8 cellular contexts compared by ENCODE assay signal in genomic region chr17:80219777-80220708, GRCh38. TPM values are rescaled to one million over a fixed set of nuclear protein-coding genes. Genes with fewer than 3 reads are reported as not detected.
DNase-seq lines count a peak whose midpoint lies in the region; ATAC-seq, FAIRE-seq and TF ChIP-seq lines count a peak whose summit lies in the region.

SGSH (minus strand) TSS chr17:80220333; CDS start chr17:80220313, 20 bp downstream.
SLC26A11 (plus strand) TSS chr17:80220427; CDS start chr17:80221561, 1,134 bp downstream.

- H3K4me3 ChIP-seq in liver (ENCODE audit: low read depth in 1 of 3, low read length in 3 of 3): peak within 1 kb of the TSS; percentile 71 to 93 (median 80)

- TF ChIP-seq POLR2A in H54 (IDR thresholded peaks at IDR 0.05; ENCODE audit: low read depth, low read length): peak; percentile 59

- H3K36me3 ChIP-seq in liver (ENCODE audit: control insufficient read depth in 4 of 4, insufficient read depth in 3 of 4, low read depth in 1 of 4, low read length in 3 of 4): peaks cover 0 to 8% (median 2%) of the 10 kb centered on the region in 4 donors

- no peak for ATAC-seq in HG02610 (IDR thresholded peaks at IDR 0.05; ENCODE audit: unreplicated experiment)

- FAIRE-seq in H54 (lab: Jason Lieb, UNC): no peak

- TF ChIP-seq CTCF in liver (IDR thresholded peaks at IDR 0.05; ENCODE audit: low read depth, low read length, missing input control): no peak

- peak within 1 kb of the TSS; percentile 59 to 80 for H3K27ac ChIP-seq in liver (ENCODE audit: low read depth in 1 of 2, low read length in 2 of 2)

- peak within 1 kb of the TSS; percentile 75 to 96 for H3K9ac ChIP-seq in liver (ENCODE audit: low read depth in 1 of 2, low read length in 2 of 2)

- peaks cover 0 to 21% (median 9%) of the 10 kb centered on the region in 4 donors for H3K4me1 ChIP-seq in liver (ENCODE audit: control insufficient read depth in 4 of 4, insufficient read depth in 4 of 4, low read length in 3 of 4)

- no peak for TF ChIP-seq RAD21 in liver (IDR thresholded peaks at IDR 0.05)

- DNase-seq in DMS53 treated with DMSO at 0.1 percent for 48 hours (lab: John Stamatoyannopoulos, UW; ENCODE audit: unreplicated experiment) (peak; percentile 44), H54 (ENCODE audit: insufficient read length, low spot score) (peak; percentile 94), NCI-H2227 (lab: John Stamatoyannopoulos, UW; ENCODE audit: unreplicated experiment) (peak; percentile 81), dermis blood vessel endothelial cell (peak; percentile 76)
- DNase-seq in activated CD4-positive, alpha-beta T cell treated with anti-CD3 and anti-CD28 coated beads, Interleukin-2, amount 50 U/mL, for 1 hour: peak; percentile 57
- peak; percentile 74 for DNase-seq in stimulated activated CD4-positive, alpha-beta T cell treated with anti-CD3 and anti-CD28 coated beads, Interleukin-4, amount 100 ng/mL, for 48 hours (ENCODE audit: low read depth in 2 of 2)

- no peaks in the 10 kb centered on the region for H3K27me3 ChIP-seq in liver (ENCODE audit: control insufficient read depth in 4 of 4, insufficient read depth in 4 of 4, low read length in 3 of 4)

- WGBS in liver: under 1% methylated on average over 80 of the region's 80 CpGs

- no peaks in the 10 kb centered on the region for H3K9me3 ChIP-seq in liver (ENCODE audit: control insufficient read depth in 4 of 4, low read length in 3 of 4)

TF ChIP-seq in liver, 16 proteins besides CTCF, POLR2A, EP300 and RAD21:
- TF ChIP-seq HNF4A (conservative IDR thresholded peaks at IDR 0.05) (no peak), JUND (IDR thresholded peaks at IDR 0.05) (no peak), SP1 (IDR thresholded peaks at IDR 0.05) (no peak), ATF3 (IDR thresholded peaks at IDR 0.05) (no peak), GABPA (IDR thresholded peaks at IDR 0.05 in 1 of 2, conservative IDR thresholded peaks at IDR 0.05 in 1 of 2) (no peak), YY1 (IDR thresholded peaks at IDR 0.05) (no peak), RXRA (IDR thresholded peaks at IDR 0.05) (no peak), FOXA1 (IDR thresholded peaks at IDR 0.05) (no peak), REST (IDR thresholded peaks at IDR 0.05) (no peak), MAX (IDR thresholded peaks at IDR 0.05) (no peak)

RNA-seq across cellular contexts. Expression of gene SGSH, which starts in this region (rescaled TPM):
- total RNA-seq in dermis blood vessel endothelial cell: 14.3 and 20.3 TPM in 2 replicates
- total RNA-seq in liver: 10 to 100 TPM in 1 of 2 donors, 1 to 10 TPM in 1; 5.8 to 15.2 TPM
- 10 to 100 TPM; 10.6 to 19.8 TPM for polyA plus RNA-seq in liver

RNA-seq across cellular contexts. Expression of gene SLC26A11, which starts in this region (rescaled TPM):
- total RNA-seq in dermis blood vessel endothelial cell (13.3 and 14.8 TPM in 2 replicates), liver (1 to 10 TPM; 6.9 to 8.2 TPM)
- 1 to 10 TPM; 3.3 to 4.2 TPM for polyA plus RNA-seq in liver

Comparison
In these comparisons a context has a peak if more than half of its experiments do, and no peak if none do; other contexts are left out.
1. DNase-seq: peak in every context shown above with its lines; median percentile 94 in H54; 81 in NCI-H2227; 76 in dermis blood vessel endothelial cell; 74 in stimulated activated CD4-positive, alpha-beta T cell treated with anti-CD3 and anti-CD28 coated beads, Interleukin-4, amount 100 ng/mL, for 48 hours; 57 in activated CD4-positive, alpha-beta T cell treated with anti-CD3 and anti-CD28 coated beads, Interleukin-2, amount 50 U/mL, for 1 hour; 44 in DMS53 treated with DMSO at 0.1 percent for 48 hours.